In the genomic region with DNA sequence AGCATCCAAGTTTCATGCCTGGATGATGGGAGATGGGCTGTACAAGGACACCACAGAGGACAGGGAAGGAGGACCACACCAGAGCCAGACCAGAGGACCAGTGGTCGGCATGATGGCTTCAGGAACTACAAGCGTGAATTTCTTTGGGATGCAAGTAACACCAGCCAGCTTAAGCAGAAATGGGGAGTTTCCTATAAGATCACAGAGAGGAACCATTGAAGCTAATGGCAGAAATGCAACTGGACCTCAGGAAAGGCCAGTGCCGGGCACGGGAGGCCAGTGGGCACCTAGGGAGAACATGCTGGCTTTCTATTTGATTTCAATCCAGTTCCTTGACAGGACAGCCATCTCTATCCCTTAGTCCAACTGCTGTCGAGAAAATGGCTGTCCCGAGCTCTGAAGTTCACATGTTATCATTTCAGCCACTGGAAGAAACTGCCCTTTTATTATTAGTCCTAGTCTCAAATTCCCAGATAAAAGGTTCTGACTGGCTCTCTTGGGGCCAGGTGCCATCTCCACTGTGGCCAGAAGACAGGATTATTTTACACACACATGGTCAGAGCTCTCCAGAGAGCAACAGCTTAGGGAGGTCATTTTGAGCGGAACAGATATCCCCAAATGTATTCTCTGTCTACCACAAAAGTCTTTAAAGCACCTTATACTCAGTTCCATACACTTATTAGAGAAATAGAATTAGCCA, we compare ENCODE assay signal across 25 cellular contexts.
"Had no signal": no experiment of that assay in that cellular context is flagged by ENCODE, and none has a peak within 500 bp of the region (broad histone marks: within the 10 kb centered on the region; RNA-seq: fewer than 3 reads in every experiment).

No MANE protein-coding gene starts in this region.

- H3K4me3 ChIP-seq: ascending aorta, left ventricle myocardium inferior, right lobe of liver, skin epidermis, suprapubic skin, tibial nerve had no signal

- DNase-seq: activated B cell treated with CpG ODN at 0.5 μM for 24 hours; activated CD4-positive, alpha-beta memory T cell treated with anti-CD3 and anti-CD28 coated beads for 36 hours; activated CD4-positive, alpha-beta T cell treated with anti-CD3 and anti-CD28 coated beads for 4 hours; activated T-cell treated with anti-CD3 and anti-CD28 coated beads, Interleukin-2, amount 50 U/mL, for 1 hour; effector memory CD8-positive, alpha-beta T cell; hippocampal formation; left ventricle myocardium inferior; midbrain; nucleus accumbens; posterior cingulate gyrus; right lobe of liver; stimulated activated CD4-positive, alpha-beta T cell treated with anti-CD3 and anti-CD28 coated beads, Interleukin-2, amount 100 ng/mL, for 24 hours; stimulated activated naive CD8-positive, alpha-beta T cell treated with anti-CD3 and anti-CD28 coated beads, Interleukin-15, amount 100 ng/mL, for 72 hours; T1000 had no signal

- H3K9me3 ChIP-seq: ascending aorta, left ventricle myocardium inferior, right lobe of liver, suprapubic skin, tibial nerve had no signal

- H3K27ac ChIP-seq: ascending aorta, left ventricle myocardium inferior, right lobe of liver, skin epidermis, suprapubic skin, tibial nerve had no signal

- ATAC-seq: activated naive CD4-positive, alpha-beta T cell treated with anti-CD3 and anti-CD28 coated beads, Interleukin-2, amount 50 U/mL, for 72 hours; effector memory CD8-positive, alpha-beta T cell; esophagus mucosa; natural killer cell treated with Interleukin-12 subunit alpha and Interleukin-12 subunit beta and Interleukin-15 and Interleukin-18, amount 100 ng/mL, for 72 hours; right lobe of liver; stimulated activated effector memory CD8-positive, alpha-beta T cell treated with anti-CD3 and anti-CD28 coated beads, Interleukin-12 subunit alpha, Interleukin-12 subunit beta, amount 100 ng/mL, for 72 hours; stimulated activated naive CD8-positive, alpha-beta T cell treated with anti-CD3 and anti-CD28 coated beads, Interleukin-15, amount 100 ng/mL, for 72 hours had no signal

- FAIRE-seq: colon, endothelial cell of umbilical vein, frontal cortex had no signal

- H3K27me3 ChIP-seq: ascending aorta, right lobe of liver, tibial nerve had no signal

- H3K36me3 ChIP-seq: ascending aorta, left ventricle myocardium inferior, right lobe of liver, suprapubic skin, tibial nerve had no signal

- H3K4me1 ChIP-seq: ascending aorta, left ventricle myocardium inferior, right lobe of liver, suprapubic skin, tibial nerve had no signal
